ENCODE assay signal across 30 cellular contexts in genomic region chr10:69168493-69168892, GRCh38. TPM values are rescaled to one million over a fixed set of nuclear protein-coding genes. Genes with fewer than 3 reads are reported as not detected.
"Had no signal": no experiment of that assay in that cellular context is flagged by ENCODE, and none has a peak within 500 bp of the region (broad histone marks: within the 10 kb centered on the region; RNA-seq: fewer than 3 reads in every experiment).

No MANE protein-coding gene starts in this region.

- H3K4me1 Mint-ChIP-seq: immature natural killer cell; naive thymus-derived CD8-positive, alpha-beta T cell; nephron; neural crest cell; stimulated activated naive B cell treated with anti-CD40 and anti-IgM and Interleukin-4, amounts not matched to agents 10 μg/mL and 1 μg/mL and 100 μg/mL, for 72 hours had no signal

- H3K4me3 Mint-ChIP-seq: immature natural killer cell; naive thymus-derived CD8-positive, alpha-beta T cell; nephron; neural crest cell; stimulated activated naive B cell treated with anti-CD40 and anti-IgM and Interleukin-4, amounts not matched to agents 10 μg/mL and 1 μg/mL and 100 μg/mL, for 72 hours had no signal

- H3K27me3 Mint-ChIP-seq: naive thymus-derived CD8-positive, alpha-beta T cell; stimulated activated naive B cell treated with anti-CD40 and anti-IgM and Interleukin-4, amounts not matched to agents 10 μg/mL and 1 μg/mL and 100 μg/mL, for 72 hours had no signal

- H3K9me3 ChIP-seq: left ventricle myocardium inferior, lower lobe of right lung, pancreas, prostate gland, stomach, testis, tibial artery, upper lobe of right lung had no signal

- H3K4me3 ChIP-seq: left ventricle myocardium inferior, lower lobe of right lung, pancreas, prostate gland, skin epidermis, stomach, testis, tibial artery, upper lobe of right lung had no signal

- H3K27me3 ChIP-seq: pancreas, stomach, testis, tibial artery, upper lobe of right lung had no signal

- FAIRE-seq: islet of Langerhans, kidney, pancreas had no signal

- H3K9me3 Mint-ChIP-seq: immature natural killer cell; naive thymus-derived CD8-positive, alpha-beta T cell; nephron; neural crest cell; stimulated activated naive B cell treated with anti-CD40 and anti-IgM and Interleukin-4, amounts not matched to agents 10 μg/mL and 1 μg/mL and 100 μg/mL, for 72 hours had no signal

- H3K27ac Mint-ChIP-seq: nephron; stimulated activated naive B cell treated with anti-CD40 and anti-IgM and Interleukin-4, amounts not matched to agents 10 μg/mL and 1 μg/mL and 100 μg/mL, for 72 hours had no signal

- H3K27ac ChIP-seq: left ventricle myocardium inferior, lower lobe of right lung, pancreas, prostate gland, skin epidermis, stomach, testis, tibial artery, upper lobe of right lung had no signal

- H3K4me1 ChIP-seq: left ventricle myocardium inferior, lower lobe of right lung, pancreas, prostate gland, stomach, testis, tibial artery, upper lobe of right lung had no signal

- ATAC-seq: lower lobe of right lung; naive thymus-derived CD8-positive, alpha-beta T cell; pancreas; right cardiac atrium; sciatic nerve; stimulated activated naive B cell treated with anti-CD40 and anti-IgM and Interleukin-4, amounts not matched to agents 10 μg/mL and 1 μg/mL and 100 μg/mL, for 72 hours; stimulated activated naive CD8-positive, alpha-beta T cell treated with anti-CD3 and anti-CD28 coated beads, Interleukin-15, Interleukin-2, amounts not matched to agents 100 U/mL and 50 U/mL, for 24 hours; upper lobe of right lung had no signal

- DNase-seq: hypothalamus; immature natural killer cell; kidney; left ventricle myocardium inferior; lower lobe of right lung; mammary epithelial cell; mesenchymal stem cell; naive thymus-derived CD8-positive, alpha-beta T cell; nucleus accumbens; pancreas; posterior cingulate gyrus; retina; right cardiac atrium; stimulated activated CD4-positive, alpha-beta T cell treated with anti-CD3 and anti-CD28 coated beads, Interleukin-12 subunit alpha, Interleukin-12 subunit beta, amount 100 ng/mL, for 4 hours; stimulated activated CD4-positive, alpha-beta T cell treated with anti-CD3 and anti-CD28 coated beads, Interleukin-15, amount 100 ng/mL, for 24 hours; stimulated activated CD4-positive, alpha-beta T cell treated with anti-CD3 and anti-CD28 coated beads, Interleukin-2, amount 100 ng/mL, for 24 hours; stimulated activated CD4-positive, alpha-beta T cell treated with anti-CD3 and anti-CD28 coated beads, Interleukin-4, amount 100 ng/mL, for 1 hour; stimulated activated naive B cell treated with anti-CD40 and anti-IgM and Interleukin-4, amounts not matched to agents 10 μg/mL and 1 μg/mL and 100 μg/mL, for 72 hours; stimulated activated naive CD8-positive, alpha-beta T cell treated with anti-CD3 and anti-CD28 coated beads, Interleukin-15, Interleukin-2, amounts not matched to agents 100 U/mL and 50 U/mL, for 24 hours; stomach; testis; tibial artery; trophoblast cell; upper lobe of right lung had no signal

RNA-seq across cellular contexts. Expression of gene HKDC1, which starts 51.6 kb away (rescaled TPM):
- total RNA-seq: left ventricle myocardium inferior, neural crest cell had no signal
